In genomic region chr2:167001165-167001564, GRCh38 we compare ENCODE assay signal across 28 cellular contexts.
"Had no signal": no experiment of that assay in that cellular context is flagged by ENCODE, and none has a peak within 500 bp of the region (broad histone marks: within the 10 kb centered on the region; RNA-seq: fewer than 3 reads in every experiment).

No MANE protein-coding gene starts in this region.

- DNase-seq: colonic mucosa; cortex of kidney; dermis blood vessel endothelial cell; dorsolateral prefrontal cortex; effector CD4-positive, alpha-beta T cell; effector CD8-positive, alpha-beta T cell; effector memory CD4-positive, alpha-beta T cell; effector memory CD8-positive, alpha-beta T cell; endodermal cell; erythroblast; esophagus squamous epithelium; foreskin fibroblast; foreskin keratinocyte; foreskin melanocyte; gastrocnemius medialis; glutamatergic neuron; head of caudate nucleus; heart left ventricle; heart right ventricle had no signal

- H3K9me3 ChIP-seq: colonic mucosa, esophagus muscularis mucosa, esophagus squamous epithelium, gastrocnemius medialis, gastroesophageal sphincter had no signal

- H3K36me3 ChIP-seq: colonic mucosa, esophagus muscularis mucosa, esophagus squamous epithelium, gastrocnemius medialis, gastroesophageal sphincter, heart left ventricle, heart right ventricle had no signal

- H3K27ac ChIP-seq: colonic mucosa, coronary artery, dorsolateral prefrontal cortex, epithelial cell of prostate, esophagus muscularis mucosa, esophagus squamous epithelium, foreskin keratinocyte, gastrocnemius medialis, gastroesophageal sphincter, heart left ventricle, heart right ventricle had no signal

- ATAC-seq: effector memory CD8-positive, alpha-beta T cell; esophagus mucosa; foreskin keratinocyte; gastrocnemius medialis; gastroesophageal sphincter; heart left ventricle; heart right ventricle had no signal

- FAIRE-seq: colon, endometrium, endothelial cell of umbilical vein, frontal cortex had no signal

- H3K4me1 ChIP-seq: colonic mucosa, esophagus muscularis mucosa, esophagus squamous epithelium, foreskin keratinocyte, gastrocnemius medialis, gastroesophageal sphincter, heart left ventricle, heart right ventricle had no signal

- H3K27me3 ChIP-seq: colonic mucosa, dorsolateral prefrontal cortex, esophagus muscularis mucosa, esophagus squamous epithelium, foreskin keratinocyte, gastrocnemius medialis, gastroesophageal sphincter, heart left ventricle, heart right ventricle had no signal

- H3K4me3 ChIP-seq: colonic mucosa, coronary artery, dorsolateral prefrontal cortex, esophagus muscularis mucosa, esophagus squamous epithelium, gastrocnemius medialis, gastroesophageal sphincter, heart left ventricle, heart right ventricle had no signal
